In the genomic region with DNA sequence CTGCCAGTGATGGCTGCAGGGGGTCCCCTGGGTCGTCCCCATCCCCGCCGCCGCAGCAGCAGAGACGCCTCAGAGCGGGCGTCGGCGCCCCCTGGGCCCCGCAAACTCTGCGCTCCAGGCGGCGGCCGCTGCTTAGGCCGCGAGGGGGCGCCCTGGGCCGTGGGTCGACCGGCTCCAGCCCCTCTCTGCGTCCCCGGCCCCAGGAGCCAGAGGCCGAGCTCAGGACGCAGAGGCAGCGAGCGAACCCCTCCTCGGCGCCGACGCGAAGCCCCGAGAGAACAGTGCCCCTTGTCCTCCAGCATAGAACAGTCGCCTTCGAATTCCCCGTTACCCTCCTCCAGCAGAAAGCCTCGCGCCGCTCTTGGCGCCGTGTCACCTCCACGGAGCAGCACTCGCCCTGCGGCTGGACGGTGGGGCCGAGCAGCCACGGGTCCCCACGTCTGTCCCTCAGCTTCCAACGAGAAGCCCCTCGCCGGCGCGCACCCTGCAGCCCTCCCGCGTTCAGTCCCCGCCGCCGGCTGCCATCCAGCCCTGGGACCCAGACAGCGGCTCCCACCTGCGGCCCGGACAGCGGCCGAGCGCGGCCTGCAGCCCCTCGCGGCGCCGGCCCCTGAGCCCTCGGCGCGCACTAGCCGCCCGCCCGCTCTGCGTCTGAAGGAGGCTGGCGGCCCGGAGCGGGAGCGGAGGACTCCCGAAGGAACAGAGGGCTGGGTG, we compare ENCODE assay signal across 8 cellular contexts.
A peak's percentile ranks its signal among the peaks of the same experiment; 100 is the strongest.
DNase-seq lines count a peak whose midpoint lies in the region; ATAC-seq and TF ChIP-seq lines count a peak whose summit lies in the region.

No MANE protein-coding gene starts in this region.

- H3K9ac ChIP-seq in mucosa of rectum (ENCODE audit: low read depth in 1 of 2, low read length in 2 of 2): peak overlapping the region; percentile 49 to 73

- TF ChIP-seq CTCF in epithelial cell of proximal tubule (conservative IDR thresholded peaks at IDR 0.05; ENCODE audit: low read depth, low read length): peak; percentile 81

- H3K9me3 ChIP-seq in mucosa of rectum (ENCODE audit: control insufficient read depth in 2 of 2, low read length in 2 of 2): no peaks in the 10 kb centered on the region

- H3K4me1 ChIP-seq in mucosa of rectum (ENCODE audit: control insufficient read depth in 2 of 2, insufficient read depth in 2 of 2, low read length in 2 of 2): peaks cover 0 to 5% of the 10 kb centered on the region in 2 donors

- peak; percentile 59 for DNase-seq in Ammon's horn (ENCODE audit: low spot score)
- DNase-seq in NCI-H774 (lab: John Stamatoyannopoulos, UW): peak; percentile 58
- peak; percentile 89 for DNase-seq in activated CD8-positive, alpha-beta memory T cell treated with anti-CD3 and anti-CD28 coated beads, Interleukin-2, amount 50 U/mL, for 48 hours
- no peak for DNase-seq in epithelial cell of proximal tubule (ENCODE audit: low read depth)
- DNase-seq in stromal cell of bone marrow (ENCODE audit: low read depth): peak; percentile 33

- H3K27ac ChIP-seq in mucosa of rectum (ENCODE audit: low read depth in 2 of 2, low read length in 2 of 2): peak overlapping the region; percentile 48 to 63

- H3K27me3 ChIP-seq in mucosa of rectum (ENCODE audit: control insufficient read depth in 2 of 2, insufficient read depth in 2 of 2, low read length in 2 of 2): peaks cover 5 to 25% of the 10 kb centered on the region in 2 donors

- peak overlapping the region; percentile 81 for H3K4me3 ChIP-seq in epithelial cell of proximal tubule (ENCODE audit: low read depth, low read length)
- peak overlapping the region; percentile 71 to 78 for H3K4me3 ChIP-seq in mucosa of rectum (ENCODE audit: low read length in 2 of 2)

- peak; percentile 62 for ATAC-seq in GM18861 (IDR thresholded peaks at IDR 0.05; ENCODE audit: unreplicated experiment)
- peak; percentile 80 for ATAC-seq in HG03045 (IDR thresholded peaks at IDR 0.05; ENCODE audit: unreplicated experiment)

- H3K36me3 ChIP-seq in mucosa of rectum (ENCODE audit: control insufficient read depth in 2 of 2, insufficient read depth in 2 of 2, low read length in 2 of 2): no peaks in the 10 kb centered on the region
